24 cellular contexts compared by ENCODE assay signal in the genomic region with DNA sequence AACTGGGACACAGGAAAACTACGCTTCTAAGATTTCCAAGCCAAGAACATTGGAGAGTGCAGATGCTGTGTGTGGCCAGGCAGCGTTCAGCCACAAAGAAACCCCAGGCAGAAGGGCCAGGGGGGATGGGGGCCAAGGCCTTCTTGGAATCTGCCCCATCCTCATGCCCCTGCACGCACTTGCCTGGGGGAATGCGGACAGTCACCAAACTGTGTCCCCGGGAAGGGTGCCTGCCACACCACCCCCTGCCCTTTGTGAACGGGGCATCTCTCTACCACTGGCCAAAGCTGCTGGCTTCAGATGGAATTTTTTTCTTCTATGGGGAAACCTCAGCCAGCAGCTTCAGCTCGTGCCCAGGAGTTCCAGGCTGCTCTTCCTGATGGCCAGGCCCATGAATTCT. TPM values are rescaled to one million over a fixed set of nuclear protein-coding genes. Genes with fewer than 3 reads are reported as not detected.
DNase-seq lines count a peak whose midpoint lies in the region; ATAC-seq and TF ChIP-seq lines count a peak whose summit lies in the region.
"Had no signal": no experiment of that assay in that cellular context is flagged by ENCODE, and none has a peak within 500 bp of the region (broad histone marks: within the 10 kb centered on the region; RNA-seq: fewer than 3 reads in every experiment).

No MANE protein-coding gene starts in this region.

- H3K27me3 ChIP-seq in left ventricle myocardium inferior (ENCODE audit: low read depth) (peaks cover 9% of the 10 kb centered on the region), right atrium auricular region (no peaks in the 10 kb centered on the region), prostate gland (replicated peaks; ENCODE audit: insufficient read depth) (no peaks in the 10 kb centered on the region)
- H3K27me3 ChIP-seq: vagina had no signal

- H3K4me3 ChIP-seq in left ventricle myocardium inferior (no peak overlapping the region), right atrium auricular region (no peak overlapping the region), prostate gland (no peak overlapping the region)
- H3K4me3 ChIP-seq: A549, vagina had no signal

- H3K36me3 ChIP-seq in left ventricle myocardium inferior (no peaks in the 10 kb centered on the region), right atrium auricular region (no peaks in the 10 kb centered on the region), prostate gland (no peaks in the 10 kb centered on the region)
- H3K36me3 ChIP-seq: vagina had no signal

- peak overlapping the region; percentile 36 for H3K27ac ChIP-seq in left ventricle myocardium inferior (replicated peaks)
- H3K27ac ChIP-seq in right atrium auricular region: no peak overlapping the region
- no peak overlapping the region for H3K27ac ChIP-seq in prostate gland
- H3K27ac ChIP-seq: vagina had no signal

- H3K4me1 ChIP-seq in left ventricle myocardium inferior (no peaks in the 10 kb centered on the region), right atrium auricular region (no peaks in the 10 kb centered on the region), prostate gland (replicated peaks) (no peaks in the 10 kb centered on the region)
- H3K4me1 ChIP-seq: vagina had no signal

- intact Hi-C loops in left ventricle myocardium inferior (cut with micrococcal nuclease): no loop called here
- intact Hi-C loops in sciatic nerve (cut with DNase I): no loop called here
- intact Hi-C loops in prostate gland (cut with DNase I): no loop called here

- H3K9me3 ChIP-seq in left ventricle myocardium inferior (replicated peaks): no peaks in the 10 kb centered on the region
- no peaks in the 10 kb centered on the region for H3K9me3 ChIP-seq in right atrium auricular region
- H3K9me3 ChIP-seq in prostate gland: no peaks in the 10 kb centered on the region
- H3K9me3 ChIP-seq: A549, vagina had no signal

- ATAC-seq in sciatic nerve (peak; percentile 59), HG02588 (IDR thresholded peaks at IDR 0.05; ENCODE audit: unreplicated experiment) (no peak)
- ATAC-seq: A549; activated CD4-positive, CD25-positive, alpha-beta regulatory T cell treated with anti-CD3 and anti-CD28 coated beads, Interleukin-2, amount 50 U/mL, for 24 hours; esophagus mucosa; stimulated activated memory B cell treated with anti-CD40 and anti-IgM and Interleukin-4, amounts not matched to agents 10 μg/mL and 1 μg/mL and 100 μg/mL, for 72 hours had no signal

- DNase-seq in left ventricle myocardium inferior (no peak), right atrium auricular region (ENCODE audit: low spot score) (no peak), medulla oblongata (ENCODE audit: extremely low spot score) (peak; percentile 61), sciatic nerve (ENCODE audit: low spot score) (no peak), activated gamma-delta T cell treated with Interleukin-2 at 50 U/mL for 16 hours (no peak), prostate gland (ENCODE audit: low spot score) (no peak), NCI-H1105 treated with DMSO at 0.1 percent for 48 hours (lab: John Stamatoyannopoulos, UW) (no peak)
- DNase-seq: activated CD4-positive, alpha-beta memory T cell treated with anti-CD3 and anti-CD28 coated beads, Interleukin-2, amount 10 ng/mL, durations not matched to agents 7 days and 5 days; central memory CD4-positive, alpha-beta T cell; DMS153; endodermal cell; foreskin fibroblast; naive B cell; NCI-H1092; NCI-H187; NCI-H2171 treated with DMSO at 0.1 percent for 48 hours; retina; stimulated activated CD4-positive, alpha-beta T cell treated with anti-CD3 and anti-CD28 coated beads, Interleukin-4, amount 100 ng/mL, for 4 hours had no signal

- 55% methylated on average over 7 of the region's 7 CpGs for WGBS in prostate gland

- TF ChIP-seq CTCF in left ventricle myocardium inferior (IDR thresholded peaks at IDR 0.05; ENCODE audit: borderline replicate concordance) (no peak), right atrium auricular region (IDR thresholded peaks at IDR 0.05) (no peak), prostate gland (IDR thresholded peaks at IDR 0.05) (no peak)

- no peak for TF ChIP-seq POLR2A in prostate gland (IDR thresholded peaks at IDR 0.05)

RNA-seq across cellular contexts. Expression of gene DNAH17, which starts 32.0 kb away (rescaled TPM):
- total RNA-seq in left ventricle myocardium inferior: not detected
- under 1 TPM in 1 of 2 donors, not detected in 1; 0.04 TPM for total RNA-seq in right atrium auricular region
- total RNA-seq in sciatic nerve: 0.40 TPM
- total RNA-seq in prostate gland: 1 to 10 TPM in 1 of 2 donors, under 1 TPM in 1; 0.87 to 6.9 TPM
